Comparison of ENCODE assay signal across 9 cellular contexts in the genomic region with DNA sequence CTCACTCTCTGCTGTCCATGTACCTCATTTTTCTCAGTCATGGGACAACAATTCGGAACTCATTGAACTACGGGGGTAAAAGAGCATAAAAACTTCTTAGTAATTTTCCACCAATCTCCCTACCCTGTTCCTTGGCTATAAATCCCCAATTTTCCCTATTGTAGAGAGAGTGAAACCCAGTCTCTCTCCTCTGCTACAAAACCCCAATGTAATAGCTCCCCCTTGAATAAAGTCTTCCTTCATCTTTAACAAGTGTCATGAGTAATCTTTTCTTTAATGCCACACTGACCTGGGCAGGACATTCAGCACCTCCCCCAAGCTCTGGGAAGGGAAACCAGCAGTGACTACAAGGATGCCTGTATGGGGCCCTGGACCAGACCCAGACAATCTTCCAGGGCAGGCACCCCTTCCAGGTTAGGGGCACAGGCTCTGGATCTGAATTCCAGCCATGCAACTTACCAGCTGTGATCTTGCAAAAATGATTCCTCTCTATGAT. TPM values are rescaled to one million over a fixed set of nuclear protein-coding genes. Genes with fewer than 3 reads are reported as not detected.
DNase-seq lines count a peak whose midpoint lies in the region; ATAC-seq and TF ChIP-seq lines count a peak whose summit lies in the region.
"Had no signal": no experiment of that assay in that cellular context is flagged by ENCODE, and none has a peak within 500 bp of the region (broad histone marks: within the 10 kb centered on the region; RNA-seq: fewer than 3 reads in every experiment).

No MANE protein-coding gene starts in this region.

- H3K36me3 Mint-ChIP-seq in Calu3 (ENCODE audit: insufficient read depth, unreplicated experiment) (peaks cover 28% of the 10 kb centered on the region), GM23338 (ENCODE audit: low read depth) (peaks cover 20% of the 10 kb centered on the region)

- peak; percentile 75 for DNase-seq in Calu3
- no peak for DNase-seq in GM23338 (ENCODE audit: low spot score)
- DNase-seq in esophagus muscularis mucosa (ENCODE audit: extremely low spot score): no peak
- DNase-seq in spleen: no peak
- no peak for DNase-seq in NCI-H2171 treated with DMSO at 0.1 percent for 48 hours (lab: John Stamatoyannopoulos, UW)
- no peak for DNase-seq in dedifferentiated amniotic fluid mesenchymal stem cell (ENCODE audit: extremely low spot score)
- DNase-seq in NCI-H1694 treated with DMSO at 0.1 percent for 48 hours (lab: John Stamatoyannopoulos, UW): no peak

- CTCF ChIA-PET in Calu3 (lab: Charles Lee): interaction anchor here (0.5 to 5.4 kb wide), 14 partner anchors 10 to 1945 kb away, joined by 3 to 139 read pairs (median 7); partner anchors contain the start of genes EIF1 and KRT17

- H3K27me3 ChIP-seq in GM23338 (ENCODE audit: insufficient read depth) (no peaks in the 10 kb centered on the region), esophagus muscularis mucosa (peaks cover 0 to 21% (median 0%) of the 10 kb centered on the region in 4 donors), spleen (replicated peaks in 1 of 7) (no peaks in the 10 kb centered on the region)

- no peak for ATAC-seq in GM23338

- H3K79me2 ChIP-seq in GM23338 (replicated peaks; ENCODE audit: insufficient read depth): no peaks in the 10 kb centered on the region

- H4K20me1 ChIP-seq in GM23338 (replicated peaks; ENCODE audit: insufficient read depth): no peaks in the 10 kb centered on the region

- H3K27ac Mint-ChIP-seq in Calu3 (ENCODE audit: unreplicated experiment) (peak overlapping the region; percentile 96), GM23338 (no peak overlapping the region)

- peak overlapping the region; percentile 76 for H3K27ac ChIP-seq in GM23338 (ENCODE audit: low read depth)
- H3K27ac ChIP-seq in esophagus muscularis mucosa (replicated peaks in 1 of 4): peak overlapping the region; percentile 12 to 70 (median 63)
- peak overlapping the region; percentile 83 to 92 (median 90) for H3K27ac ChIP-seq in spleen

- H3K9me3 ChIP-seq in esophagus muscularis mucosa (no peaks in the 10 kb centered on the region), spleen (no peaks in the 10 kb centered on the region)

- no peak overlapping the region for H2AFZ ChIP-seq in GM23338

- no peak for TF ChIP-seq EP300 in esophagus muscularis mucosa (IDR thresholded peaks at IDR 0.05)

- TSS peak; percentile 93 for BruUV-seq in Calu3 (replicated peaks; lab: Mats Ljungman, UMichigan)

- H3K36me3 ChIP-seq in GM23338 (ENCODE audit: insufficient read depth) (no peaks in the 10 kb centered on the region), esophagus muscularis mucosa (no peaks in the 10 kb centered on the region), spleen (no peaks in the 10 kb centered on the region)

- H3F3A ChIP-seq in GM23338 (replicated peaks; ENCODE audit: low read depth): no peaks in the 10 kb centered on the region

- TF ChIP-seq CTCF in Calu3 (IDR thresholded peaks at IDR 0.05; ENCODE audit: unreplicated experiment) (no peak), GM23338 (conservative IDR thresholded peaks at IDR 0.05; ENCODE audit: low read depth in 2 of 2) (no peak), esophagus muscularis mucosa (IDR thresholded peaks at IDR 0.05) (no peak), spleen (IDR thresholded peaks at IDR 0.05 in 8 of 11, conservative IDR thresholded peaks at IDR 0.05 in 3 of 11) (no peak)

- H3K4me3 ChIP-seq in GM23338: no peak overlapping the region
- H3K4me3 ChIP-seq in esophagus muscularis mucosa: peak overlapping the region; percentile 16 to 38 (median 30)
- H3K4me3 ChIP-seq in spleen: peak overlapping the region in 7 of 8 donors; percentile 22 to 70 (median 35)

- H3K4me1 ChIP-seq in GM23338 (ENCODE audit: insufficient read depth): peaks cover 25% of the 10 kb centered on the region
- H3K4me1 ChIP-seq in esophagus muscularis mucosa: peaks cover 0 to 3% (median 0%) of the 10 kb centered on the region in 4 donors
- H3K4me1 ChIP-seq in spleen: peaks cover 27 to 80% (median 58%) of the 10 kb centered on the region in 6 donors

- no peak overlapping the region for H3K4me2 ChIP-seq in GM23338

- TF ChIP-seq POLR2A in Raji (IDR thresholded peaks at IDR 0.05; ENCODE audit: insufficient read depth, low read depth, low read length) (peak; percentile 84), esophagus muscularis mucosa (IDR thresholded peaks at IDR 0.05; ENCODE audit: low read depth) (no peak), spleen (IDR thresholded peaks at IDR 0.05) (no peak)

- H3K4me1 Mint-ChIP-seq in Calu3 (ENCODE audit: low read depth, unreplicated experiment): peaks cover 62% of the 10 kb centered on the region
- H3K4me1 Mint-ChIP-seq in GM23338: peaks cover 36% of the 10 kb centered on the region

- H3K9me2 ChIP-seq in GM23338 (ENCODE audit: insufficient read depth): no peaks in the 10 kb centered on the region

- H3K9me3 Mint-ChIP-seq in Calu3 (ENCODE audit: low read depth, unreplicated experiment): no peaks in the 10 kb centered on the region
- H3K9me3 Mint-ChIP-seq in GM23338: peaks cover 25% of the 10 kb centered on the region

- H3K27me3 Mint-ChIP-seq in Calu3 (ENCODE audit: unreplicated experiment) (no peaks in the 10 kb centered on the region), GM23338 (ENCODE audit: insufficient read depth, low read depth, poor library complexity) (peaks cover 17% of the 10 kb centered on the region)

- intact Hi-C loops in Calu3 (cut with micrococcal nuclease; ENCODE audit: unreplicated experiment) (no loop called here), esophagus muscularis mucosa (cut with DNase I) (no loop called here), spleen (cut with DNase I; ENCODE audit: low total_unique reads) (no loop called here)

- H3K4me3 Mint-ChIP-seq in Calu3 (ENCODE audit: low read depth, unreplicated experiment) (peak overlapping the region; percentile 69), GM23338 (no peak overlapping the region; the same call in 2 of the 3 replicates)

- 95% methylated on average over 2 of the region's 2 CpGs for WGBS in esophagus muscularis mucosa
- WGBS in spleen, 5 donors: 60 to 76% (median 74%) methylated on average over 2 of the region's 2 CpGs

TF ChIP-seq in GM23338, 12 proteins besides CTCF, POLR2A, EP300 and RAD21 (continues in another document):
- TF ChIP-seq, protein P1, sequence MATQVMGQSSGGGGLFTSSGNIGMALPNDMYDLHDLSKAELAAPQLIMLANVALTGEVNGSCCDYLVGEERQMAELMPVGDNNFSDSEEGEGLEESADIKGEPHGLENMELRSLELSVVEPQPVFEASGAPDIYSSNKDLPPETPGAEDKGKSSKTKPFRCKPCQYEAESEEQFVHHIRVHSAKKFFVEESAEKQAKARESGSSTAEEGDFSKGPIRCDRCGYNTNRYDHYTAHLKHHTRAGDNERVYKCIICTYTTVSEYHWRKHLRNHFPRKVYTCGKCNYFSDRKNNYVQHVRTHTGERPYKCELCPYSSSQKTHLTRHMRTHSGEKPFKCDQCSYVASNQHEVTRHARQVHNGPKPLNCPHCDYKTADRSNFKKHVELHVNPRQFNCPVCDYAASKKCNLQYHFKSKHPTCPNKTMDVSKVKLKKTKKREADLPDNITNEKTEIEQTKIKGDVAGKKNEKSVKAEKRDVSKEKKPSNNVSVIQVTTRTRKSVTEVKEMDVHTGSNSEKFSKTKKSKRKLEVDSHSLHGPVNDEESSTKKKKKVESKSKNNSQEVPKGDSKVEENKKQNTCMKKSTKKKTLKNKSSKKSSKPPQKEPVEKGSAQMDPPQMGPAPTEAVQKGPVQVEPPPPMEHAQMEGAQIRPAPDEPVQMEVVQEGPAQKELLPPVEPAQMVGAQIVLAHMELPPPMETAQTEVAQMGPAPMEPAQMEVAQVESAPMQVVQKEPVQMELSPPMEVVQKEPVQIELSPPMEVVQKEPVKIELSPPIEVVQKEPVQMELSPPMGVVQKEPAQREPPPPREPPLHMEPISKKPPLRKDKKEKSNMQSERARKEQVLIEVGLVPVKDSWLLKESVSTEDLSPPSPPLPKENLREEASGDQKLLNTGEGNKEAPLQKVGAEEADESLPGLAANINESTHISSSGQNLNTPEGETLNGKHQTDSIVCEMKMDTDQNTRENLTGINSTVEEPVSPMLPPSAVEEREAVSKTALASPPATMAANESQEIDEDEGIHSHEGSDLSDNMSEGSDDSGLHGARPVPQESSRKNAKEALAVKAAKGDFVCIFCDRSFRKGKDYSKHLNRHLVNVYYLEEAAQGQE (IDR thresholded peaks at IDR 0.05; ENCODE audit: unreplicated experiment): no peak
- TF ChIP-seq EZH2phosphoT487 (IDR thresholded peaks at IDR 0.05; ENCODE audit: unreplicated experiment): no peak
- TF ChIP-seq JUNB (IDR thresholded peaks at IDR 0.05; ENCODE audit: unreplicated experiment): no peak
- no peak for TF ChIP-seq ZNF114 (CRISPR knock-in tag; IDR thresholded peaks at IDR 0.05)
- TF ChIP-seq POLR2AphosphoS5 (IDR thresholded peaks at IDR 0.05; ENCODE audit: low read depth): no peak
- no peak for TF ChIP-seq ZNF331 (CRISPR knock-in tag; IDR thresholded peaks at IDR 0.05; ENCODE audit: low read depth)
- no peak for TF ChIP-seq EZH2 (IDR thresholded peaks at IDR 0.05; ENCODE audit: low read depth, unreplicated experiment)
- no peak for TF ChIP-seq NANOG (IDR thresholded peaks at IDR 0.05; ENCODE audit: borderline replicate concordance)

RNA-seq across cellular contexts. Expression of gene EIF1, which starts 10.2 kb away (rescaled TPM):
- 807 and 937 TPM in 2 replicates for total RNA-seq in Calu3 (2022)
- total RNA-seq in GM23338 (2014; rRNA removed; shearing (Covaris generic)): 270 and 272 TPM in 2 replicates
- 525 and 603 TPM in 2 replicates for polyA plus RNA-seq in GM23338 (2016; fragmentation: Nextera tagmentation; extraction: Ambion mirVana)
- total RNA-seq in esophagus muscularis mucosa: 100 to 1,000 TPM; 158 to 426 (median 207) TPM
- total RNA-seq in spleen: 100 to 1,000 TPM; 313 to 897 (median 665) TPM
- 100 to 1,000 TPM; 560 to 722 (median 560) TPM for polyA plus RNA-seq in spleen

RNA-seq across cellular contexts. Expression of gene GAST, which starts 33.7 kb away (rescaled TPM):
- total RNA-seq in Calu3 (2022) (not detected in 2 replicates), esophagus muscularis mucosa (not detected), spleen (not detected)
- total RNA-seq in GM23338 (2014; rRNA removed; shearing (Covaris generic)): not detected in 2 replicates
- polyA plus RNA-seq in GM23338 (2016; fragmentation: Nextera tagmentation; extraction: Ambion mirVana) (not detected in 2 replicates), spleen (not detected)
- total RNA-seq: pulmonary artery endothelial cell had no signal

RNA-seq across cellular contexts. Expression of gene KRT17, which starts 54.1 kb away (rescaled TPM):
- total RNA-seq in Calu3 (2022) (472 and 593 TPM in 2 replicates), esophagus muscularis mucosa (1 to 10 TPM in 2 of 4 donors, under 1 TPM in 1, not detected in 1; 0.58 to 5.6 (median 1.2) TPM), spleen (1 to 10 TPM in 1 of 7 donors, not detected in 6; 1.2 TPM)
- 0.63 TPM in 1 of 2 replicates, not detected in the other for total RNA-seq in GM23338 (2014; rRNA removed; shearing (Covaris generic))
- polyA plus RNA-seq in GM23338 (2016; fragmentation: Nextera tagmentation; extraction: Ambion mirVana) (1.8 TPM in 2 replicates), spleen (under 1 TPM in 2 of 3 donors, not detected in 1; 0.58 to 0.70 TPM)

RNA-seq across cellular contexts. Expression of gene HAP1, which starts 56.0 kb away (rescaled TPM):
- total RNA-seq in Calu3 (2022) (0.86 and 1.2 TPM in 2 replicates), esophagus muscularis mucosa (under 1 TPM in 1 of 4 donors, not detected in 3; 0.19 TPM), spleen (1 to 10 TPM in 5 of 7 donors, under 1 TPM in 2; 0.83 to 8.4 (median 1.7) TPM)
- 2.2 and 3.5 TPM in 2 replicates for total RNA-seq in GM23338 (2014; rRNA removed; shearing (Covaris generic))
- polyA plus RNA-seq in GM23338 (2016; fragmentation: Nextera tagmentation; extraction: Ambion mirVana) (1.4 and 1.6 TPM in 2 replicates), spleen (under 1 TPM; 0.33 to 0.58 (median 0.54) TPM)

Comparison
In these comparisons a context has a peak if more than half of its experiments do, and no peak if none do; other contexts are left out.
1. RNA of gene KRT17, which starts 54.1 kb away (total RNA-seq): 472 to 593 TPM in Calu3; 0.58 to 5.6 TPM in esophagus muscularis mucosa, 0.63 TPM in GM23338 and 1.2 TPM in spleen; every median in the first group is over 10 times any median in the second.
2. Peak in every context shown above with its lines, with median percentiles within 50 percentile points of each other: H3K27ac ChIP-seq.